Comparison of ENCODE assay signal across 18 cellular contexts in genomic region chr4:67151376-67152343, GRCh38.
"Had no signal": no experiment of that assay in that cellular context is flagged by ENCODE, and none has a peak within 500 bp of the region (broad histone marks: within the 10 kb centered on the region; RNA-seq: fewer than 3 reads in every experiment).

No MANE protein-coding gene starts in this region.

- H3K36me3 ChIP-seq: left lung, upper lobe of left lung had no signal

- H3K9me3 Mint-ChIP-seq: activated CD4-positive, alpha-beta T cell treated with anti-CD3 and anti-CD28 coated beads, Interleukin-2, amount 10 ng/mL, durations not matched to agents 7 days and 5 days; activated T-cell treated with anti-CD3 and anti-CD28 coated beads, Interleukin-2, amount 50 U/mL, for 72 hours; dendritic cell treated with granulocyte-macrophage colony-stimulating factor and Interleukin-4, amounts not matched to agents 40 ng/mL and 50 ng/mL, for 4 days; stimulated activated naive CD8-positive, alpha-beta T cell treated with anti-CD3 and anti-CD28 coated beads, Interleukin-15, Interleukin-2, amounts not matched to agents 100 ng/mL and 50 ng/mL, for 24 hours had no signal

- DNase-seq: activated CD4-positive, alpha-beta T cell treated with anti-CD3 and anti-CD28 coated beads, Interleukin-2, amount 10 ng/mL, durations not matched to agents 7 days and 5 days; activated CD4-positive, CD25-positive, alpha-beta regulatory T cell; activated CD8-positive, alpha-beta memory T cell treated with anti-CD3 and anti-CD28 coated beads, Interleukin-2, amount 50 U/mL, for 48 hours; activated gamma-delta T cell; activated T-cell treated with anti-CD3 and anti-CD28 coated beads, Interleukin-2, amount 50 U/mL, for 72 hours; amniotic stem cell; effector memory CD4-positive, alpha-beta T cell; islet precursor cell; mesendoderm; natural killer cell; nucleus accumbens; T-helper 2 cell had no signal

- H3K27ac ChIP-seq: left lung, upper lobe of left lung had no signal

- ATAC-seq: activated naive CD4-positive, alpha-beta T cell treated with anti-CD3 and anti-CD28 coated beads, Interleukin-2, amount 50 U/mL, for 72 hours; activated T-cell treated with anti-CD3 and anti-CD28 coated beads, Interleukin-2, amount 50 U/mL, for 72 hours; left lung; natural killer cell had no signal

- H3K4me1 Mint-ChIP-seq: activated CD4-positive, alpha-beta T cell treated with anti-CD3 and anti-CD28 coated beads, Interleukin-2, amount 10 ng/mL, durations not matched to agents 7 days and 5 days; natural killer cell had no signal

- H3K4me3 ChIP-seq: left lung, smooth muscle cell, upper lobe of left lung had no signal

- H3K4me1 ChIP-seq: left lung, upper lobe of left lung had no signal

- H3K27ac Mint-ChIP-seq: activated CD4-positive, alpha-beta T cell treated with anti-CD3 and anti-CD28 coated beads, Interleukin-2, amount 10 ng/mL, durations not matched to agents 7 days and 5 days; activated naive CD4-positive, alpha-beta T cell treated with anti-CD3 and anti-CD28 coated beads, Interleukin-2, amount 50 U/mL, for 72 hours; activated T-cell treated with anti-CD3 and anti-CD28 coated beads, Interleukin-2, amount 50 U/mL, for 72 hours; dendritic cell treated with granulocyte-macrophage colony-stimulating factor and Interleukin-4, amounts not matched to agents 40 ng/mL and 50 ng/mL, for 4 days; natural killer cell; stimulated activated naive CD8-positive, alpha-beta T cell treated with anti-CD3 and anti-CD28 coated beads, Interleukin-15, Interleukin-2, amounts not matched to agents 100 ng/mL and 50 ng/mL, for 24 hours had no signal

- H3K36me3 Mint-ChIP-seq: activated naive CD4-positive, alpha-beta T cell treated with anti-CD3 and anti-CD28 coated beads, Interleukin-2, amount 50 U/mL, for 72 hours; natural killer cell had no signal

- H3K27me3 ChIP-seq: left lung, upper lobe of left lung had no signal

- H3K27me3 Mint-ChIP-seq: activated CD4-positive, alpha-beta T cell treated with anti-CD3 and anti-CD28 coated beads, Interleukin-2, amount 10 ng/mL, durations not matched to agents 7 days and 5 days; dendritic cell treated with granulocyte-macrophage colony-stimulating factor and Interleukin-4, amounts not matched to agents 40 ng/mL and 50 ng/mL, for 4 days; stimulated activated naive CD8-positive, alpha-beta T cell treated with anti-CD3 and anti-CD28 coated beads, Interleukin-15, Interleukin-2, amounts not matched to agents 100 ng/mL and 50 ng/mL, for 24 hours had no signal

- H3K9me3 ChIP-seq: left lung, upper lobe of left lung had no signal

- H3K4me3 Mint-ChIP-seq: activated CD4-positive, alpha-beta T cell treated with anti-CD3 and anti-CD28 coated beads, Interleukin-2, amount 10 ng/mL, durations not matched to agents 7 days and 5 days; activated T-cell treated with anti-CD3 and anti-CD28 coated beads, Interleukin-2, amount 50 U/mL, for 72 hours; dendritic cell treated with granulocyte-macrophage colony-stimulating factor and Interleukin-4, amounts not matched to agents 40 ng/mL and 50 ng/mL, for 4 days; natural killer cell; stimulated activated naive CD8-positive, alpha-beta T cell treated with anti-CD3 and anti-CD28 coated beads, Interleukin-15, Interleukin-2, amounts not matched to agents 100 ng/mL and 50 ng/mL, for 24 hours had no signal
